Comparison of ENCODE assay signal across 13 cellular contexts in genomic region chr1:234488054-234488953, GRCh38. TPM values are rescaled to one million over a fixed set of nuclear protein-coding genes. Genes with fewer than 3 reads are reported as not detected.
A peak's percentile ranks its signal among the peaks of the same experiment; 100 is the strongest.
DNase-seq lines count a peak whose midpoint lies in the region; ATAC-seq, FAIRE-seq and TF ChIP-seq lines count a peak whose summit lies in the region.
"Had no signal": no experiment of that assay in that cellular context is flagged by ENCODE, and none has a peak within 500 bp of the region (broad histone marks: within the 10 kb centered on the region; RNA-seq: fewer than 3 reads in every experiment).

No MANE protein-coding gene starts in this region.

- H3K4me1 ChIP-seq in hepatocyte (ENCODE audit: insufficient read depth): peaks cover 5% of the 10 kb centered on the region

- WGBS in hepatocyte (ENCODE audit: low lambda C conversion rate, missing lambda C conversion rate): 88% methylated on average over 9 of the region's 9 CpGs

- FAIRE-seq in GM12892 (lab: Jason Lieb, UNC): peak; percentile 68

- H3K27me3 ChIP-seq in hepatocyte: no peaks in the 10 kb centered on the region
- H3K27me3 ChIP-seq: dorsolateral prefrontal cortex had no signal

- H2AFZ ChIP-seq in hepatocyte: no peak overlapping the region

- no peaks in the 10 kb centered on the region for H3K9me2 ChIP-seq in hepatocyte (replicated peaks; ENCODE audit: insufficient read depth)

- no peak overlapping the region for H3K4me2 ChIP-seq in hepatocyte

- DNase-seq in GM12892 (ENCODE audit: insufficient read length): no peak
- peak; percentile 28 for DNase-seq in NOMO-1 treated with dmso at 0.1 percent for 144 hours (lab: John Stamatoyannopoulos, UW; ENCODE audit: unreplicated experiment)
- DNase-seq in epithelial cell of prostate (ENCODE audit: low read depth, low spot score): no peak
- DNase-seq in NCI-H1105 (lab: John Stamatoyannopoulos, UW): no peak
- no peak for DNase-seq in C1 segment of cervical spinal cord (lab: John Stamatoyannopoulos, UW)
- DNase-seq in hepatocyte (ENCODE audit: low spot score): no peak
- DNase-seq: dorsolateral prefrontal cortex, EL, NCI-H187 treated with DMSO at 0.1 percent for 48 hours, nephron progenitor cell, Right ventricle myocardium superior had no signal

- no peaks in the 10 kb centered on the region for H4K20me1 ChIP-seq in hepatocyte (ENCODE audit: insufficient read depth, poor library complexity, severe bottlenecking)

- TF ChIP-seq CTCF in hepatocyte (IDR thresholded peaks at IDR 0.05; ENCODE audit: poor library complexity): no peak

- H3K36me3 ChIP-seq in hepatocyte (replicated peaks; ENCODE audit: insufficient read depth, low read depth): no peaks in the 10 kb centered on the region

- H3K9me3 ChIP-seq in hepatocyte (ENCODE audit: low read depth): no peaks in the 10 kb centered on the region

- ATAC-seq in GM21723 (IDR thresholded peaks at IDR 0.05; ENCODE audit: unreplicated experiment) (peak; percentile 49), GM18505 (IDR thresholded peaks at IDR 0.05; ENCODE audit: unreplicated experiment) (no peak)

- TF ChIP-seq POLR2A in GM12892 (IDR thresholded peaks at IDR 0.05; ENCODE audit: low read depth, low read length) (no peak), GM18505 (IDR thresholded peaks at IDR 0.05; ENCODE audit: borderline replicate concordance, extremely low read depth, insufficient read depth, insufficient read length) (no peak)

- H3K4me3 ChIP-seq in hepatocyte: no peak overlapping the region

- no peaks in the 10 kb centered on the region for H3K79me2 ChIP-seq in hepatocyte

- H3K27ac ChIP-seq in epithelial cell of prostate (peak overlapping the region; percentile 23), hepatocyte (no peak overlapping the region)

RNA-seq across cellular contexts. Expression of gene TARBP1, which starts 9.3 kb away (rescaled TPM):
- 66.3 TPM for polyA plus RNA-seq in GM12892 (2012; ENCODE audit: missing spikeins)
- 22.8 and 22.9 TPM in 2 replicates for total RNA-seq in hepatocyte
- 12.2 and 12.8 TPM in 2 replicates for polyA plus RNA-seq in hepatocyte
